Comparison of ENCODE assay signal across 17 cellular contexts in the genomic region with DNA sequence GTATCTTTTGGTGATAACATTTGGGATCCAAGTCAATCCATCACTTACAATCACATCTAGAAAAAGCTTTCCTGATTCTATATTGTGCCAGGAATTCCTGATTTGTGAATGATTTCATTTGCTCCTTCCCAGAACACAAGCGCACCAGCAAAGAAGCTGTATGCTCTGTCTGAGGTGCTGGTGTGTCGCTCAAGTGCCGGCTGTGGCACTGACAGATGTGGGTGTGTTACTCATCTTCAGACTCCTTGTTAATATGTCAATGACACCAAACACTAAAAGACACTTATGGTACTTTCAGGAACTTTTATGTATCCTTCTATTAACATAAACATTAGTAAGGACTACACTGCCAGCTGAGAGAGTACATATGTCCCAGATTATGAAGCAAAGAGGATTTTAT.
"Had no signal": no experiment of that assay in that cellular context is flagged by ENCODE, and none has a peak within 500 bp of the region (broad histone marks: within the 10 kb centered on the region; RNA-seq: fewer than 3 reads in every experiment).

No MANE protein-coding gene starts in this region.

- DNase-seq: cortex of kidney; effector memory CD8-positive, alpha-beta T cell; erythroblast; esophagus squamous epithelium; foreskin melanocyte; kidney; natural killer cell; pancreas; stimulated activated CD4-positive, alpha-beta T cell treated with anti-CD3 and anti-CD28 coated beads, Interleukin-4, amount 100 ng/mL, for 4 hours; stimulated activated naive CD8-positive, alpha-beta T cell treated with anti-CD3 and anti-CD28 coated beads, Interleukin-15, Interleukin-2, amounts not matched to agents 100 U/mL and 50 U/mL, for 24 hours; substantia nigra; testis; tibial artery had no signal

- H3K27ac ChIP-seq: esophagus squamous epithelium, neutrophil, pancreas, right atrium auricular region, testis, tibial artery had no signal

- H3K4me3 ChIP-seq: esophagus squamous epithelium, lung, pancreas, right atrium auricular region, testis, tibial artery had no signal

- H3K27me3 ChIP-seq: esophagus squamous epithelium, neutrophil, pancreas, right atrium auricular region, testis, tibial artery had no signal

- H3K9me3 ChIP-seq: esophagus squamous epithelium, neutrophil, pancreas, right atrium auricular region, testis, tibial artery had no signal

- H3K36me3 ChIP-seq: esophagus squamous epithelium, neutrophil, pancreas, right atrium auricular region, tibial artery had no signal

- H3K4me1 ChIP-seq: esophagus squamous epithelium, pancreas, right atrium auricular region, testis, tibial artery had no signal

- FAIRE-seq: endometrium, kidney, pancreas had no signal
